Comparison of ENCODE assay signal across 9 cellular contexts in genomic region chr17:17494499-17495447, GRCh38. TPM values are rescaled to one million over a fixed set of nuclear protein-coding genes. Genes with fewer than 3 reads are reported as not detected.
DNase-seq lines count a peak whose midpoint lies in the region; ATAC-seq and TF ChIP-seq lines count a peak whose summit lies in the region.
"Had no signal": no experiment of that assay in that cellular context is flagged by ENCODE, and none has a peak within 500 bp of the region (broad histone marks: within the 10 kb centered on the region; RNA-seq: fewer than 3 reads in every experiment).

No MANE protein-coding gene starts in this region.

- H3K4me3 ChIP-seq in fibroblast of lung (replicated peaks in 1 of 4; ENCODE audit: control extremely low read depth in 1 of 4, insufficient read depth in 1 of 4, low read depth in 3 of 4, low read length in 4 of 4) = peak overlapping the region; percentile 26 to 67 (median 36)
- H3K4me3 ChIP-seq: SJSA1 had no signal

- H3K9me3 Mint-ChIP-seq in natural killer cell treated with Interleukin-12 subunit alpha and Interleukin-12 subunit beta and Interleukin-15 and Interleukin-18, amount 100 ng/mL, for 72 hours = no peaks in the 10 kb centered on the region

- no peaks in the 10 kb centered on the region for H3K36me3 Mint-ChIP-seq in natural killer cell treated with Interleukin-12 subunit alpha and Interleukin-12 subunit beta and Interleukin-15 and Interleukin-18, amount 100 ng/mL, for 72 hours

- H3K4me1 Mint-ChIP-seq in natural killer cell treated with Interleukin-12 subunit alpha and Interleukin-12 subunit beta and Interleukin-15 and Interleukin-18, amount 100 ng/mL, for 72 hours (ENCODE audit: low read depth in 2 of 2) = peaks cover 10 to 12% of the 10 kb centered on the region in 2 donors

- TF ChIP-seq CTCF in fibroblast of lung (conservative IDR thresholded peaks at IDR 0.05 in 1 of 2, IDR thresholded peaks at IDR 0.05 in 1 of 2; ENCODE audit: low read depth in 1 of 2, low read length in 2 of 2) (no peak), GM10248 (IDR thresholded peaks at IDR 0.05; ENCODE audit: control extremely low read depth, extremely low read depth, low read depth, missing control alignments) (no peak)

- H3K27ac Mint-ChIP-seq in natural killer cell treated with Interleukin-12 subunit alpha and Interleukin-12 subunit beta and Interleukin-15 and Interleukin-18, amount 100 ng/mL, for 72 hours = no peak overlapping the region

- peak overlapping the region; percentile 88 for H3K4me3 Mint-ChIP-seq in natural killer cell treated with Interleukin-12 subunit alpha and Interleukin-12 subunit beta and Interleukin-15 and Interleukin-18, amount 100 ng/mL, for 72 hours

- peak overlapping the region; percentile 42 for H3K9ac ChIP-seq in fibroblast of lung (ENCODE audit: insufficient read depth, low read length)

- H3K27ac ChIP-seq in fibroblast of lung (ENCODE audit: insufficient read depth, low read length) = no peak overlapping the region
- H3K27ac ChIP-seq: SJSA1 had no signal

- peak overlapping the region; percentile 60 for H2AFZ ChIP-seq in fibroblast of lung (ENCODE audit: low read length)

- peaks cover 2% of the 10 kb centered on the region for H3K36me3 ChIP-seq in fibroblast of lung (ENCODE audit: control insufficient read depth, insufficient read depth, low read length)

- peaks cover 3 to 7% of the 10 kb centered on the region in 2 donors for H3K27me3 Mint-ChIP-seq in natural killer cell treated with Interleukin-12 subunit alpha and Interleukin-12 subunit beta and Interleukin-15 and Interleukin-18, amount 100 ng/mL, for 72 hours

- peaks cover 5% of the 10 kb centered on the region for H3K4me1 ChIP-seq in fibroblast of lung (ENCODE audit: control insufficient read depth, extremely low read depth, insufficient read depth, low read length)

- H4K20me1 ChIP-seq in fibroblast of lung (ENCODE audit: control insufficient read depth, extremely low read depth, insufficient read depth, low read length) = no peaks in the 10 kb centered on the region

- H3K79me2 ChIP-seq in fibroblast of lung (ENCODE audit: control insufficient read depth, insufficient read depth, low read length) = no peaks in the 10 kb centered on the region

- no peak for ATAC-seq in natural killer cell treated with Interleukin-12 subunit alpha and Interleukin-12 subunit beta and Interleukin-15 and Interleukin-18, amount 100 ng/mL, for 72 hours
- ATAC-seq in HG03354 (IDR thresholded peaks at IDR 0.05; ENCODE audit: poor library complexity, severe bottlenecking, unreplicated experiment) (no peak), HG02610 (IDR thresholded peaks at IDR 0.05; ENCODE audit: unreplicated experiment) (no peak)

- H3K4me2 ChIP-seq in fibroblast of lung (ENCODE audit: extremely low read depth, insufficient read depth, low read length) = peak overlapping the region; percentile 72

- POLR2A ChIA-PET in GM10248 (lab: Yijun Ruan, JAX) = no interaction called here

- H3K27me3 ChIP-seq in fibroblast of lung (ENCODE audit: control insufficient read depth, insufficient read depth, low read length) = no peaks in the 10 kb centered on the region
- H3K27me3 ChIP-seq: SJSA1 had no signal

- CTCF ChIA-PET in GM10248 (lab: Yijun Ruan, JAX) = interaction anchor here (3.2 to 5.2 kb wide), 4 partner anchors 12 to 147 kb away, joined by 19 to 82 read pairs (median 29); no protein-coding TSS in a partner anchor

- DNase-seq in DMS53 (lab: John Stamatoyannopoulos, UW) (peak; percentile 75), DMS53 treated with DMSO at 0.1 percent for 48 hours (lab: John Stamatoyannopoulos, UW; ENCODE audit: unreplicated experiment) (no peak), fibroblast of lung (ENCODE audit: low read depth in 2 of 2) (peak; percentile 39 to 53), GM10248 (ENCODE audit: extremely low spot score) (no peak)
- peak; percentile 16 to 40 for DNase-seq in activated CD4-positive, alpha-beta T cell treated with anti-CD3 and anti-CD28 coated beads, Interleukin-2, amount 50 U/mL, for 48 hours
- peak; percentile 44 for DNase-seq in natural killer cell treated with Interleukin-12 subunit alpha and Interleukin-12 subunit beta and Interleukin-15 and Interleukin-18, amount 100 ng/mL, for 72 hours (ENCODE audit: low spot score)

- no peaks in the 10 kb centered on the region for H3K9me3 ChIP-seq in fibroblast of lung (ENCODE audit: control insufficient read depth, insufficient read depth, low read depth, low read length)

RNA-seq across cellular contexts. Expression of gene RASD1, which starts 1.4 kb away (rescaled TPM):
- total RNA-seq in fibroblast of lung = 0.26 and 2.6 TPM in 2 replicates
- polyA plus RNA-seq in fibroblast of lung = 0.32 and 0.34 TPM in 2 replicates
- 1.0 and 1.2 TPM in 2 replicates for polyA plus RNA-seq in fibroblast of lung (2012)
- 2.3 TPM in 1 of 2 replicates, not detected in the other for polyA minus RNA-seq in fibroblast of lung (ENCODE audit: low replicate concordance)
- 1 to 10 TPM; 3.3 to 4.2 TPM for total RNA-seq in natural killer cell treated with Interleukin-12 subunit alpha and Interleukin-12 subunit beta and Interleukin-15 and Interleukin-18, amount 100 ng/mL, for 72 hours

RNA-seq across cellular contexts. Expression of gene MED9, which starts 18.0 kb away (rescaled TPM):
- total RNA-seq in fibroblast of lung = 11.7 and 12.3 TPM in 2 replicates
- polyA plus RNA-seq in fibroblast of lung = 10.5 and 11.9 TPM in 2 replicates
- polyA plus RNA-seq in fibroblast of lung (2012) = 7.9 and 8.0 TPM in 2 replicates
- 7.6 and 12.8 TPM in 2 replicates for polyA minus RNA-seq in fibroblast of lung (ENCODE audit: low replicate concordance)
- 10 to 100 TPM; 11.3 to 18.2 TPM for total RNA-seq in natural killer cell treated with Interleukin-12 subunit alpha and Interleukin-12 subunit beta and Interleukin-15 and Interleukin-18, amount 100 ng/mL, for 72 hours

Comparison
In these comparisons a context has a peak if more than half of its experiments do, and no peak if none do; other contexts are left out.
1. DNase-seq: peak in DMS53 (single experiment), activated CD4-positive, alpha-beta T cell treated with anti-CD3 and anti-CD28 coated beads, Interleukin-2, amount 50 U/mL, for 48 hours (2 of 2), fibroblast of lung (2 of 2) and natural killer cell treated with Interleukin-12 subunit alpha and Interleukin-12 subunit beta and Interleukin-15 and Interleukin-18, amount 100 ng/mL, for 72 hours (single experiment); none in DMS53 treated with DMSO at 0.1 percent for 48 hours (single experiment) and GM10248 (single experiment).